25 cellular contexts compared by ENCODE assay signal in the genomic region with DNA sequence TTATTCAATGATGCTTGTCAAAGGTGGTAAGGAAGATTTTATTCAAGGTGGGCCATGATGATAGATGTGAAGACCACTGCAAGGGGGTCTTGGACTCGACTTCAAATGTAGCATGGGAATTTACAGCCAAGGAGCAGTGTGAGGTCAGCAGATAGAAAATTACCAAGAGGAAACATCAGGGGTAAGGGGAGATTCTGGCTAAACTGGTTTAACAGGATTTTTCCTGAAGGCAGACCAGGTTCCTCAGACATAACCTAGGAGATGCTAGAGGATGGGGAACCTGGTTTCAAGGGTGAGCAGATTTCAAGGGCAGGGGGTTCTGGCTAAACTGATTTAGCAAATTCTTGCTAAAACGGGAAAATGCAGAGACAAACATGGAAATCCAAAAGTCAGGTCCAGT.
"Had no signal": no experiment of that assay in that cellular context is flagged by ENCODE, and none has a peak within 500 bp of the region (broad histone marks: within the 10 kb centered on the region; RNA-seq: fewer than 3 reads in every experiment).

No MANE protein-coding gene starts in this region.

- H3K27me3 ChIP-seq: gastroesophageal sphincter, hepatocyte, neutrophil, right lobe of liver, upper lobe of right lung had no signal

- H3K27ac ChIP-seq: gastroesophageal sphincter, hepatocyte, left ventricle myocardium inferior, neutrophil, right lobe of liver, skin epidermis, upper lobe of right lung, WERI-Rb-1 had no signal

- H3K4me1 ChIP-seq: gastroesophageal sphincter, left ventricle myocardium inferior, right lobe of liver, upper lobe of right lung had no signal

- DNase-seq: activated CD4-positive, alpha-beta memory T cell treated with anti-CD3 and anti-CD28 coated beads for 36 hours; activated CD4-positive, alpha-beta T cell treated with anti-CD3 and anti-CD28 coated beads, Interleukin-2, amount 10 ng/mL, durations not matched to agents 24 days and 14 days; activated CD4-positive, CD25-positive, alpha-beta regulatory T cell treated with anti-CD3 and anti-CD28 coated beads, Interleukin-2, amount 50 U/mL, for 72 hours; activated CD8-positive, alpha-beta memory T cell treated with anti-CD3 and anti-CD28 coated beads, Interleukin-2, amount 50 U/mL, for 4 hours; activated gamma-delta T cell treated with Interleukin-2 at 50 U/mL for 16 hours; activated naive CD8-positive, alpha-beta T cell treated with anti-CD3 and anti-CD28 coated beads, Interleukin-2, amount 50 U/mL, for 24 hours; activated T-cell treated with anti-CD3 and anti-CD28 coated beads, Interleukin-2, amount 50 U/mL, for 4 hours; amygdala; caudate nucleus; cortex of kidney; effector memory CD8-positive, alpha-beta T cell; left ventricle myocardium inferior; right lobe of liver; stimulated activated CD4-positive, alpha-beta T cell treated with anti-CD3 and anti-CD28 coated beads, Interleukin-12 subunit alpha, Interleukin-12 subunit beta, amount 100 ng/mL, for 4 hours; stimulated activated CD4-positive, alpha-beta T cell treated with anti-CD3 and anti-CD28 coated beads, Interleukin-4, amount 100 ng/mL, for 24 hours; substantia nigra; upper lobe of right lung; WERI-Rb-1 had no signal

- H3K4me2 ChIP-seq: hepatocyte had no signal

- H3K36me3 ChIP-seq: gastroesophageal sphincter, left ventricle myocardium inferior, neutrophil, right lobe of liver, upper lobe of right lung, WERI-Rb-1 had no signal

- ATAC-seq: activated naive CD8-positive, alpha-beta T cell treated with anti-CD3 and anti-CD28 coated beads, Interleukin-2, amount 50 U/mL, for 24 hours; activated T-cell treated with anti-CD3 and anti-CD28 coated beads, Interleukin-2, amount 50 U/mL, for 4 hours; activated T-helper 17 cell treated with anti-CD3 and anti-CD28 coated beads, Interleukin-2, amount 50 U/mL, for 72 hours; effector memory CD8-positive, alpha-beta T cell; gastroesophageal sphincter; right lobe of liver; stimulated activated effector memory CD8-positive, alpha-beta T cell treated with anti-CD3 and anti-CD28 coated beads, Interleukin-12 subunit alpha, Interleukin-12 subunit beta, amount 100 ng/mL, for 72 hours; upper lobe of right lung had no signal

- H3K4me3 ChIP-seq: gastroesophageal sphincter, hepatocyte, left ventricle myocardium inferior, lung, right lobe of liver, skin epidermis, upper lobe of right lung had no signal

- H3K79me2 ChIP-seq: hepatocyte had no signal
